Comparison of ENCODE assay signal across 8 cellular contexts in the genomic region with DNA sequence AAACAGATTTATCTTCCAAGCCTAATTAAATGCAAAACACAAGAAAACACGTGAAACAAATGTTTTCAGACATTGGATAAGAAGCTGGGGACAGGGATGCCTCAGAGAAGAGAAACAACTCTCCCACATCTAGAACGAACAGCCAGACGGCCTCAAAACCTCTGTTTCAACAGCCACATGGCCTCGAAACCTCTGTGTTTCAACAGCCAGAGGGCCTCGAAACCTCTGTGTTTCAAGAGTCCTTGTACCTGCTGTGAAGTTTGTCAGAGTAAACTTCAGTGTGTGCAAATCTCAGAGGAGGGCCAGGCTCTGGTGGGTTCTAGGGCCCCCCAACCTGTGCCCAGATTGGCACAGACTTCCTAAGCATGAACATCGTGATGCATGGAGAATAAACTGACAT. TPM values are rescaled to one million over a fixed set of nuclear protein-coding genes. Genes with fewer than 3 reads are reported as not detected.
"Had no signal": no experiment of that assay in that cellular context is flagged by ENCODE, and none has a peak within 500 bp of the region (broad histone marks: within the 10 kb centered on the region; RNA-seq: fewer than 3 reads in every experiment).

No MANE protein-coding gene starts in this region.

- H3K4me3 ChIP-seq: GM23248, HAP-1, K562 had no signal

- H3K27ac ChIP-seq: GM23248 had no signal

- H3K9ac ChIP-seq: GM23248 had no signal

- H3K9me3 ChIP-seq: HAP-1 had no signal

- H2AFZ ChIP-seq: GM23248 had no signal

- DNase-seq: GM23248, GOT3, H7, IMR-90, KG1 had no signal

RNA-seq across cellular contexts. Expression of a gene that starts 43.3 kb away (rescaled TPM):
- total RNA-seq: HT-29 had no signal
